8 cellular contexts compared by ENCODE assay signal in the genomic region with DNA sequence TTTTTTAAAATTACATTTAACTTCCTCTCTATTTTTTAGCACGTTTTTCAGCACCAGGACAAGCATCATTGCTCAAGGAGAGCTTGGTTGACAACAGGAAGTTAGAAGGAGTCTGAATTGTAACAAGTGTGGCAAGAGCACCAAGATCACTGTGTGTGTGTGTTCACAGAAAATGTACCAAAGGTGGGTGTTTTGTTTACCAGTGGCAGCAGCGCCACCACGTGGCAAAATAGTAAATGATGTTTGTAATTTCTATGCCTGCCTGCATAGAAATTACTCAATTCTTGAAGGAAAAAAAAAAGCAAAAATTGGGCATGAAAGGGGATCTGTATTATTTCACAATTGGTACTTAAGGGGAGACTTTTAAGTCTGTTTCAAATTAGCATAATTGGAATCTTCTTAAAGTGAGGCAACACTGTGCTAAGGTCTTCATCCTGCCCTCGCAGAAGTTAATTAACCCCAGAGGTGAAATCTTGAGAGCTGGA. TPM values are rescaled to one million over a fixed set of nuclear protein-coding genes. Genes with fewer than 3 reads are reported as not detected.
DNase-seq lines count a peak whose midpoint lies in the region; ATAC-seq and TF ChIP-seq lines count a peak whose summit lies in the region.

No MANE protein-coding gene starts in this region.

- H3K27me3 ChIP-seq in WERI-Rb-1 (ENCODE audit: insufficient read depth, low read depth, severe bottlenecking) (no peaks in the 10 kb centered on the region), liver (ENCODE audit: control insufficient read depth in 4 of 4, insufficient read depth in 4 of 4, low read length in 3 of 4) (no peaks in the 10 kb centered on the region)

- no peak overlapping the region for H3K9ac ChIP-seq in liver (ENCODE audit: low read depth in 1 of 2, low read length in 2 of 2)

- peak; percentile 47 for ATAC-seq in HG03097 (IDR thresholded peaks at IDR 0.05; ENCODE audit: low FRiP score, unreplicated experiment)

- H3K36me3 ChIP-seq in WERI-Rb-1 = no peaks in the 10 kb centered on the region
- no peaks in the 10 kb centered on the region for H3K36me3 ChIP-seq in liver (ENCODE audit: control insufficient read depth in 4 of 4, insufficient read depth in 3 of 4, low read depth in 1 of 4, low read length in 3 of 4)

- WGBS in liver = 19% methylated on average over 4 of the region's 4 CpGs

- DNase-seq in NCI-H524 (lab: John Stamatoyannopoulos, UW) = peak; percentile 63 to 80
- DNase-seq in NCI-H524 treated with DMSO at 0.1 percent for 48 hours (lab: John Stamatoyannopoulos, UW) = no peak
- DNase-seq in NCI-H2171 (lab: John Stamatoyannopoulos, UW) = peak; percentile 39
- peak; percentile 60 for DNase-seq in WERI-Rb-1
- peak; percentile 73 for DNase-seq in cerebellar cortex (ENCODE audit: low spot score)
- DNase-seq in stimulated activated CD8-positive, alpha-beta memory T cell treated with anti-CD3 and anti-CD28 coated beads, Interleukin-12 subunit alpha, Interleukin-12 subunit beta, amount 100 ng/mL, for 4 hours (ENCODE audit: low read depth) = peak; percentile 15

- peak; percentile 89 to 91 for TF ChIP-seq RAD21 in liver (IDR thresholded peaks at IDR 0.05)

- H3K27ac ChIP-seq in WERI-Rb-1 = no peak overlapping the region
- H3K27ac ChIP-seq in liver (ENCODE audit: low read depth in 1 of 2, low read length in 2 of 2) = no peak overlapping the region

- peak; percentile 54; the same call in 1 of the 2 replicates for TF ChIP-seq CTCF in WERI-Rb-1 (IDR thresholded peaks at IDR 0.05; ENCODE audit: low read depth, low read length)
- TF ChIP-seq CTCF in liver (IDR thresholded peaks at IDR 0.05; ENCODE audit: low read depth, low read length, missing input control) = peak; percentile 71

- peaks cover 0 to 4% (median 3%) of the 10 kb centered on the region in 4 donors for H3K4me1 ChIP-seq in liver (ENCODE audit: control insufficient read depth in 4 of 4, insufficient read depth in 4 of 4, low read length in 3 of 4)

- H3K9me3 ChIP-seq in WERI-Rb-1 (ENCODE audit: severe bottlenecking) = no peaks in the 10 kb centered on the region
- no peaks in the 10 kb centered on the region for H3K9me3 ChIP-seq in liver (ENCODE audit: control insufficient read depth in 4 of 4, low read length in 3 of 4)

- H3K4me3 ChIP-seq in WERI-Rb-1 (ENCODE audit: low read depth, low read length) (no peak overlapping the region), liver (ENCODE audit: low read depth in 1 of 3, low read length in 3 of 3) (no peak overlapping the region)

TF ChIP-seq in liver, 16 proteins besides CTCF, POLR2A, EP300 and RAD21:
- TF ChIP-seq NR2F2 (IDR thresholded peaks at IDR 0.05) = no peak
- TF ChIP-seq REST (IDR thresholded peaks at IDR 0.05) = no peak
- TF ChIP-seq EGR1 (IDR thresholded peaks at IDR 0.05; ENCODE audit: low read depth in 2 of 2) = no peak
- TF ChIP-seq YY1 (IDR thresholded peaks at IDR 0.05) = no peak
- no peak for TF ChIP-seq RXRA (IDR thresholded peaks at IDR 0.05)
- no peak for TF ChIP-seq TAF1 (conservative IDR thresholded peaks at IDR 0.05)
- peak; percentile 14 for TF ChIP-seq FOXA2 (IDR thresholded peaks at IDR 0.05)
- TF ChIP-seq HNF4A (conservative IDR thresholded peaks at IDR 0.05) = no peak
- TF ChIP-seq HNF4G (IDR thresholded peaks at IDR 0.05) = no peak
- no peak for TF ChIP-seq JUND (IDR thresholded peaks at IDR 0.05)
- no peak for TF ChIP-seq GABPA (IDR thresholded peaks at IDR 0.05 in 1 of 2, conservative IDR thresholded peaks at IDR 0.05 in 1 of 2)
- TF ChIP-seq, protein P1, sequence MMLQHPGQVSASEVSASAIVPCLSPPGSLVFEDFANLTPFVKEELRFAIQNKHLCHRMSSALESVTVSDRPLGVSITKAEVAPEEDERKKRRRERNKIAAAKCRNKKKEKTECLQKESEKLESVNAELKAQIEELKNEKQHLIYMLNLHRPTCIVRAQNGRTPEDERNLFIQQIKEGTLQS (IDR thresholded peaks at IDR 0.05) = no peak
- TF ChIP-seq SP1 (IDR thresholded peaks at IDR 0.05) = peak; percentile 39
- no peak for TF ChIP-seq MAX (IDR thresholded peaks at IDR 0.05)
- TF ChIP-seq ZBTB33 (IDR thresholded peaks at IDR 0.05) = no peak
- TF ChIP-seq FOXA1 (IDR thresholded peaks at IDR 0.05) = no peak
TF ChIP-seq in liver: peak in this region for 2.

RNA-seq across cellular contexts. Expression of gene U2SURP, which starts 7.4 kb away (rescaled TPM):
- 10 to 100 TPM; 33.4 to 41.2 TPM for total RNA-seq in liver
- 10 to 100 TPM in 1 of 2 donors, 1 to 10 TPM in 1; 8.3 to 27.2 TPM for polyA plus RNA-seq in liver

RNA-seq across cellular contexts. Expression of gene PAQR9, which starts 30.5 kb away (rescaled TPM):
- total RNA-seq in liver = 10 to 100 TPM; 15.4 to 24.3 TPM
- polyA plus RNA-seq in liver = 1 to 10 TPM; 3.6 to 9.8 TPM
